ENCODE assay signal across 19 cellular contexts in genomic region chr9:124695280-124695890, GRCh38.
A peak's percentile ranks its signal among the peaks of the same experiment; 100 is the strongest.
DNase-seq lines count a peak whose midpoint lies in the region; FAIRE-seq and TF ChIP-seq lines count a peak whose summit lies in the region.
"Had no signal": no experiment of that assay in that cellular context is flagged by ENCODE, and none has a peak within 500 bp of the region (broad histone marks: within the 10 kb centered on the region; RNA-seq: fewer than 3 reads in every experiment).

No MANE protein-coding gene starts in this region.

- no peak for TF ChIP-seq CTCF in AG10803 (conservative IDR thresholded peaks at IDR 0.05; ENCODE audit: low read length)
- TF ChIP-seq CTCF in kidney (IDR thresholded peaks at IDR 0.05; ENCODE audit: borderline replicate concordance, extremely low read depth, insufficient read depth): no peak
- no peak for TF ChIP-seq CTCF in CD14-positive monocyte (IDR thresholded peaks at IDR 0.05)

- no peak overlapping the region for H3K27ac Mint-ChIP-seq in CD14-positive monocyte

- no peaks in the 10 kb centered on the region for H3K9me3 Mint-ChIP-seq in CD14-positive monocyte
- H3K9me3 Mint-ChIP-seq: activated T-cell treated with anti-CD3 and anti-CD28 coated beads, Interleukin-2, amount 50 U/mL, for 4 hours; naive B cell had no signal

- no peaks in the 10 kb centered on the region for H3K36me3 Mint-ChIP-seq in CD14-positive monocyte
- H3K36me3 Mint-ChIP-seq: naive B cell had no signal

- H3K4me3 Mint-ChIP-seq in CD14-positive monocyte: no peak overlapping the region
- H3K4me3 Mint-ChIP-seq: activated T-cell treated with anti-CD3 and anti-CD28 coated beads, Interleukin-2, amount 50 U/mL, for 4 hours; naive B cell had no signal

- H3K27me3 ChIP-seq in adipocyte (replicated peaks; ENCODE audit: control insufficient read depth, insufficient read depth, low read length): no peaks in the 10 kb centered on the region
- H3K27me3 ChIP-seq: ascending aorta had no signal

- no peak overlapping the region for H3K4me3 ChIP-seq in AG10803 (ENCODE audit: low read length)
- H3K4me3 ChIP-seq in adipocyte (ENCODE audit: low read length): no peak overlapping the region
- H3K4me3 ChIP-seq in kidney (ENCODE audit: low read length in 2 of 2): no peak overlapping the region
- H3K4me3 ChIP-seq: ascending aorta had no signal

- DNase-seq in AG10803 (ENCODE audit: low read depth): peak; percentile 55
- peak; percentile 78 for DNase-seq in HS-27A (ENCODE audit: low read depth)
- DNase-seq in adipocyte (ENCODE audit: low read depth): peak; percentile 84
- DNase-seq in kidney: peak; percentile 48
- DNase-seq in activated gamma-delta T cell (lab: John Stamatoyannopoulos, UW): no peak
- no peak for DNase-seq in NCI-H2171 (lab: John Stamatoyannopoulos, UW)
- no peak for DNase-seq in CD14-positive monocyte (ENCODE audit: low spot score)
- DNase-seq in NCI-H1417 (lab: John Stamatoyannopoulos, UW): no peak
- DNase-seq: activated CD4-positive, alpha-beta T cell treated with anti-CD3 and anti-CD28 coated beads for 1 hour; activated T-cell treated with anti-CD3 and anti-CD28 coated beads, Interleukin-2, amount 50 U/mL, for 4 hours; effector CD4-positive, alpha-beta T cell; GF-D8; kidney glomerular epithelial cell; naive B cell; NCI-H146; NCI-H748 treated with DMSO at 0.1 percent for 48 hours; SIG-M5 had no signal

- H3K4me1 ChIP-seq in adipocyte (ENCODE audit: control insufficient read depth, insufficient read depth, low read length): peaks cover 28% of the 10 kb centered on the region
- H3K4me1 ChIP-seq in kidney (ENCODE audit: control insufficient read depth in 1 of 2, insufficient read depth in 1 of 2, low read depth in 1 of 2, low read length in 2 of 2): no peaks in the 10 kb centered on the region
- H3K4me1 ChIP-seq: ascending aorta had no signal

- no peaks in the 10 kb centered on the region for H3K27me3 Mint-ChIP-seq in CD14-positive monocyte (ENCODE audit: low read depth in 3 of 3)
- H3K27me3 Mint-ChIP-seq: naive B cell had no signal

- no peaks in the 10 kb centered on the region for H3K36me3 ChIP-seq in adipocyte (ENCODE audit: control insufficient read depth, insufficient read depth, low read length, severe bottlenecking)
- H3K36me3 ChIP-seq in kidney (ENCODE audit: control insufficient read depth in 1 of 2, insufficient read depth in 2 of 2, low read length in 2 of 2): no peaks in the 10 kb centered on the region
- H3K36me3 ChIP-seq: ascending aorta had no signal

- FAIRE-seq in kidney (lab: Jason Lieb, UNC): no peak

- H3K9ac ChIP-seq in adipocyte (ENCODE audit: low read length) (no peak overlapping the region), kidney (ENCODE audit: low read length in 2 of 2) (no peak overlapping the region)

- H3K4me1 Mint-ChIP-seq in CD14-positive monocyte: peaks cover 20% of the 10 kb centered on the region
- H3K4me1 Mint-ChIP-seq: naive B cell had no signal

- intact Hi-C loops in kidney (cut with DNase I) (no loop called here), CD14-positive monocyte (cut with micrococcal nuclease) (no loop called here)

- no peaks in the 10 kb centered on the region for H3K9me3 ChIP-seq in adipocyte (ENCODE audit: control insufficient read depth, low read length)
- no peaks in the 10 kb centered on the region for H3K9me3 ChIP-seq in kidney (ENCODE audit: control insufficient read depth in 1 of 2, low read length in 2 of 2)
- H3K9me3 ChIP-seq: ascending aorta had no signal

- H3K27ac ChIP-seq in kidney (ENCODE audit: low read depth in 2 of 2, low read length in 2 of 2): no peak overlapping the region
- H3K27ac ChIP-seq: ascending aorta, C4-2B had no signal

Comparison
In these comparisons a context has a peak if more than half of its experiments do, and no peak if none do; other contexts are left out.
1. DNase-seq: peak in AG10803 (single experiment), HS-27A (single experiment), adipocyte (single experiment) and kidney (single experiment); none in activated gamma-delta T cell (single experiment), NCI-H2171 (single experiment), CD14-positive monocyte (single experiment) and NCI-H1417 (0 of 3).